8 cellular contexts compared by ENCODE assay signal in the genomic region with DNA sequence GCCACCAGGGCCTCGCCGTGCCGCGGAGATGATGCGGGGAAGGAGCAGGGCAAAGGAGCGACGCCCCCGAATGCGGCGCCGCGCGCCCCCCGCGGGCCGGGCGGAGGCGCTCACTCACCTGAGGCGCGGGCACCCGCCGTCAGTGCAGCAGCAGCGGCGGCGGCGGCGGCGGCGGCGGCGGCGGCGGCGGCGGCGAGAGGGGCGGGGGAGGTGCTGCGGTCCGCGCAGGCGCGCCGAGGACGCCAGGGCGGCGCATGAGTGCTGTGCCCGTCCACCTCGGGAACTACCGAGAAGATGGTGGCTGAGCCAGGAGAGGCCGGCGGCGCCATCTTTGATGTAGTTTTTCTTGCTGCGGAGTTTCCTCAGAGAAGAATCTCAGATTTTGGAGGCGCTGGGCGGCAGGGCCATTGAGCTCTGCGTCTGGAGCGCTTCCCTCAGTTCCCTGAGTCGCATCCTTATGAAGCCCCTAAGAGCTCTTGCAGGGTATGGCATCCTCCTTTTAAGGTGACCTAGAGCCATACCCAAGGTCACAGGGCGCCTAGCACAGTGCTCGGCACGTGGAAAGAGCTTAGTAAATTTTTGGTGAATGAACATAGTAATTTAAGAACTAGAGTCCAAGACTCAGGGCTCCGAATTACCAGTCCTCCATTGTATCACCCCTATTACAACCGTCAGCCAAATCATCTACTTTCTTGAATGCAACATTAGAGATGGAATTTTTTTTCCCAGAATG. TPM values are rescaled to one million over a fixed set of nuclear protein-coding genes. Genes with fewer than 3 reads are reported as not detected.
DNase-seq lines count a peak whose midpoint lies in the region; ATAC-seq and TF ChIP-seq lines count a peak whose summit lies in the region.

A gene (minus strand): TSS at position 164 of the 733 bp plus-strand sequence. CDS start 24,355 bp downstream, outside the sequence.

- H3K4me3 Mint-ChIP-seq in activated naive CD8-positive, alpha-beta T cell = peak within 1 kb of the TSS; percentile 90

- no peak for TF ChIP-seq EP300 in ovary (IDR thresholded peaks at IDR 0.05)

- peak; percentile 93 for DNase-seq in NCI-H1092 treated with DMSO at 0.1 percent for 48 hours (lab: John Stamatoyannopoulos, UW)
- DNase-seq in SKM-1 (lab: John Stamatoyannopoulos, UW; ENCODE audit: unreplicated experiment) = peak; percentile 90
- peak; percentile 89 to 97 (median 94) for DNase-seq in head of caudate nucleus
- peak; percentile 91 to 94 (median 92) for DNase-seq in ovary
- peak; percentile 96 for DNase-seq in thyroid gland

- H3K36me3 ChIP-seq in ovary (no peaks in the 10 kb centered on the region), thyroid gland (no peaks in the 10 kb centered on the region)

- peaks cover 2% of the 10 kb centered on the region for H3K4me1 ChIP-seq in ovary (ENCODE audit: insufficient read depth)
- peaks cover 5 to 8% of the 10 kb centered on the region in 2 donors for H3K4me1 ChIP-seq in thyroid gland

- peak; percentile 88 for ATAC-seq in HG02610 (IDR thresholded peaks at IDR 0.05; ENCODE audit: unreplicated experiment)

- peak within 1 kb of the TSS; percentile 92 for H3K27ac Mint-ChIP-seq in activated naive CD8-positive, alpha-beta T cell

- peaks cover 18% of the 10 kb centered on the region for H3K4me1 Mint-ChIP-seq in activated naive CD8-positive, alpha-beta T cell (ENCODE audit: low read depth)

- intact Hi-C loops in head of caudate nucleus (cut with DNase I) (loop anchor here (10.0 kb wide), 1 partner anchor 141 kb away; a partner anchor contains a TSS), ovary (cut with DNase I) (loop anchor here in 1 of 4 donors (5.0 kb wide), 1 partner anchor 116 kb away; a partner anchor contains a TSS), thyroid gland (cut with DNase I) (no loop called here)

- H3K27ac ChIP-seq in ovary (peak within 1 kb of the TSS; percentile 68 to 70), thyroid gland (peak within 1 kb of the TSS in 2 of 3 donors; percentile 47 to 73)

- H3K4me3 ChIP-seq in ovary (peak within 1 kb of the TSS; percentile 92), thyroid gland (replicated peaks in 1 of 3) (peak within 1 kb of the TSS; percentile 64 to 95 (median 79))

- no peaks in the 10 kb centered on the region for H3K9me3 Mint-ChIP-seq in activated naive CD8-positive, alpha-beta T cell (ENCODE audit: low read depth)

- TF ChIP-seq CTCF in ovary (IDR thresholded peaks at IDR 0.05) = peak in 1 of 3 donors; percentile 18
- peak in 2 of 6 experiments; percentile 12 to 29 for TF ChIP-seq CTCF in thyroid gland (IDR thresholded peaks at IDR 0.05)

- H3K27me3 ChIP-seq in ovary (no peaks in the 10 kb centered on the region), thyroid gland (no peaks in the 10 kb centered on the region)

- H3K9me3 ChIP-seq in ovary (no peaks in the 10 kb centered on the region), thyroid gland (no peaks in the 10 kb centered on the region)

- WGBS in ovary, 3 donors = 1 to 4% (median 3%) methylated on average over 17 to 63 of the region's 63 CpGs
- WGBS in thyroid gland, 2 donors = 35 to 61% methylated on average over 5 to 6 of the region's 63 CpGs

- H3K27me3 Mint-ChIP-seq in activated naive CD8-positive, alpha-beta T cell = no peaks in the 10 kb centered on the region

- no peaks in the 10 kb centered on the region for H3K36me3 Mint-ChIP-seq in activated naive CD8-positive, alpha-beta T cell

- TF ChIP-seq POLR2A in GM10847 (IDR thresholded peaks at IDR 0.05; ENCODE audit: extremely low read depth, insufficient read length) (peak; percentile 51), ovary (IDR thresholded peaks at IDR 0.05) (no peak), thyroid gland (IDR thresholded peaks at IDR 0.05) (peak in 1 of 2 donors; percentile 46)

RNA-seq across cellular contexts. Expression of the gene that starts here (rescaled TPM):
- total RNA-seq in ovary = 10 to 100 TPM; 16.7 to 30.1 (median 24.1) TPM
- 10 to 100 TPM; 23.4 to 66.0 TPM for polyA plus RNA-seq in ovary
- 10 to 100 TPM; 14.6 to 32.1 (median 27.9) TPM for total RNA-seq in thyroid gland

Comparison
In these comparisons a context has a peak if more than half of its experiments do, and no peak if none do; other contexts are left out.
1. Peak in every context shown above with its lines: DNase-seq, ATAC-seq, H3K4me3 ChIP-seq and H3K27ac ChIP-seq.